Comparison of ENCODE assay signal across 30 cellular contexts in the genomic region with DNA sequence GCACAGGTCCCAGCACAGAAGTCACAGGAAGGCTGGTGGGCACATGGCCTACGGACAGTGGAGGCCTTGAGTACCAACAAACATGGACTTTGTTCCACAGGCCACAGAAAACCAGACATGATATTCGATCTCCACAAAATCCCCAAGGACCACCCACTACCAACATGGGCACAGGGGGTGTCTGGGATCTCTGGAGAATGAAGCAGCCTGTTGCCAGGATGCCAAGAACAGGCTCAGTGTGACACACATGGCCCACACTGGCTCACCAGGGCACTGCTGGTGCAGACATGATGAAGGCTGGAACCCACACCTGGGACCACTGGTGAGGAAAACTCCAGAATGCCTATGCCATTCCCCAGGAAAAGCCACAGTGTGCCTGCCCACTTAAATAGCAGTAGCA.
"Had no signal": no experiment of that assay in that cellular context is flagged by ENCODE, and none has a peak within 500 bp of the region (broad histone marks: within the 10 kb centered on the region; RNA-seq: fewer than 3 reads in every experiment).

No MANE protein-coding gene starts in this region.

- DNase-seq: activated CD4-positive, alpha-beta T cell treated with anti-CD3 and anti-CD28 coated beads for 36 hours; activated CD4-positive, CD25-positive, alpha-beta regulatory T cell; activated CD8-positive, alpha-beta memory T cell treated with anti-CD3 and anti-CD28 coated beads, Interleukin-2, amount 10 ng/mL, durations not matched to agents 7 days and 5 days; activated CD8-positive, alpha-beta T cell treated with anti-CD3 and anti-CD28 coated beads, Interleukin-2, amount 10 ng/mL, durations not matched to agents 7 days and 5 days; activated gamma-delta T cell; activated naive CD4-positive, alpha-beta T cell treated with anti-CD3 and anti-CD28 coated beads, Interleukin-2, amount 10 ng/mL, durations not matched to agents 7 days and 5 days; amygdala; central memory CD4-positive, alpha-beta T cell; esophagus squamous epithelium; foreskin melanocyte; left ventricle myocardium superior; mammary epithelial cell; naive B cell; nephron progenitor cell; retina; sigmoid colon; small intestine; stimulated activated CD4-positive, alpha-beta T cell treated with anti-CD3 and anti-CD28 coated beads, Interleukin-15, amount 100 ng/mL, for 24 hours; stimulated activated CD4-positive, alpha-beta T cell treated with anti-CD3 and anti-CD28 coated beads, Interleukin-2, amount 100 ng/mL, for 24 hours; stimulated activated naive B cell treated with anti-CD40 and anti-IgM and Interleukin-4, amounts not matched to agents 10 μg/mL and 1 μg/mL and 100 μg/mL, for 72 hours; T-helper 1 cell; testis had no signal

- H3K4me3 Mint-ChIP-seq: activated CD4-positive, alpha-beta T cell treated with anti-CD3 and anti-CD28 coated beads for 36 hours; activated CD8-positive, alpha-beta memory T cell treated with anti-CD3 and anti-CD28 coated beads, Interleukin-2, amount 10 ng/mL, durations not matched to agents 7 days and 5 days; activated CD8-positive, alpha-beta T cell treated with anti-CD3 and anti-CD28 coated beads, Interleukin-2, amount 10 ng/mL, durations not matched to agents 7 days and 5 days; activated naive CD4-positive, alpha-beta T cell treated with anti-CD3 and anti-CD28 coated beads, Interleukin-2, amount 10 ng/mL, durations not matched to agents 7 days and 5 days; dendritic cell treated with granulocyte-macrophage colony-stimulating factor and Interleukin-4, amounts not matched to agents 40 ng/mL and 50 ng/mL, for 4 days; mesothelial cell of epicardium; nephron progenitor cell; stimulated activated naive B cell treated with anti-CD40 and anti-IgM and Interleukin-4, amounts not matched to agents 10 μg/mL and 1 μg/mL and 100 μg/mL, for 72 hours; T-helper 2 cell treated with Interferon-gamma antibody and Interleukin-4, amounts not matched to agents 5 μg/mL and 100 μg/mL, for 36 hours had no signal

- H3K4me3 ChIP-seq: esophagus squamous epithelium, ovary, sigmoid colon, testis had no signal

- H3K27me3 ChIP-seq: ovary, sigmoid colon, testis had no signal

- H3K36me3 Mint-ChIP-seq: activated CD8-positive, alpha-beta memory T cell treated with anti-CD3 and anti-CD28 coated beads, Interleukin-2, amount 10 ng/mL, durations not matched to agents 7 days and 5 days; activated naive CD4-positive, alpha-beta T cell treated with anti-CD3 and anti-CD28 coated beads, Interleukin-2, amount 10 ng/mL, durations not matched to agents 7 days and 5 days; naive B cell; stimulated activated naive B cell treated with anti-CD40 and anti-IgM and Interleukin-4, amounts not matched to agents 10 μg/mL and 1 μg/mL and 100 μg/mL, for 72 hours had no signal

- FAIRE-seq: islet of Langerhans, small intestine had no signal

- H3K27ac Mint-ChIP-seq: activated CD4-positive, alpha-beta T cell treated with anti-CD3 and anti-CD28 coated beads for 36 hours; activated CD8-positive, alpha-beta memory T cell treated with anti-CD3 and anti-CD28 coated beads, Interleukin-2, amount 10 ng/mL, durations not matched to agents 7 days and 5 days; activated CD8-positive, alpha-beta T cell treated with anti-CD3 and anti-CD28 coated beads, Interleukin-2, amount 10 ng/mL, durations not matched to agents 7 days and 5 days; activated naive CD4-positive, alpha-beta T cell treated with anti-CD3 and anti-CD28 coated beads, Interleukin-2, amount 10 ng/mL, durations not matched to agents 7 days and 5 days; dendritic cell treated with granulocyte-macrophage colony-stimulating factor and Interleukin-4, amounts not matched to agents 40 ng/mL and 50 ng/mL, for 4 days; mesothelial cell of epicardium; progenitor cell of endocrine pancreas; stimulated activated naive B cell treated with anti-CD40 and anti-IgM and Interleukin-4, amounts not matched to agents 10 μg/mL and 1 μg/mL and 100 μg/mL, for 72 hours; T-helper 2 cell treated with Interferon-gamma antibody and Interleukin-4, amounts not matched to agents 5 μg/mL and 100 μg/mL, for 36 hours had no signal

- H3K9me3 Mint-ChIP-seq: activated naive CD4-positive, alpha-beta T cell treated with anti-CD3 and anti-CD28 coated beads, Interleukin-2, amount 10 ng/mL, durations not matched to agents 7 days and 5 days; dendritic cell treated with granulocyte-macrophage colony-stimulating factor and Interleukin-4, amounts not matched to agents 40 ng/mL and 50 ng/mL, for 4 days; mesothelial cell of epicardium; naive B cell; nephron progenitor cell; T-helper 2 cell treated with Interferon-gamma antibody and Interleukin-4, amounts not matched to agents 5 μg/mL and 100 μg/mL, for 36 hours had no signal

- H3K27ac ChIP-seq: epithelial cell of prostate, esophagus squamous epithelium, neutrophil, ovary, sigmoid colon, testis had no signal

- H3K36me3 ChIP-seq: esophagus squamous epithelium, neutrophil, ovary, sigmoid colon had no signal

- H3K27me3 Mint-ChIP-seq: activated CD8-positive, alpha-beta memory T cell treated with anti-CD3 and anti-CD28 coated beads, Interleukin-2, amount 10 ng/mL, durations not matched to agents 7 days and 5 days; progenitor cell of endocrine pancreas had no signal

- H3K9me3 ChIP-seq: esophagus squamous epithelium, neutrophil, ovary, sigmoid colon, testis had no signal

- H3K4me1 Mint-ChIP-seq: activated CD4-positive, alpha-beta T cell treated with anti-CD3 and anti-CD28 coated beads for 36 hours; activated CD8-positive, alpha-beta memory T cell treated with anti-CD3 and anti-CD28 coated beads, Interleukin-2, amount 10 ng/mL, durations not matched to agents 7 days and 5 days; activated naive CD4-positive, alpha-beta T cell treated with anti-CD3 and anti-CD28 coated beads, Interleukin-2, amount 10 ng/mL, durations not matched to agents 7 days and 5 days had no signal

- ATAC-seq: activated CD4-positive, alpha-beta T cell treated with anti-CD3 and anti-CD28 coated beads for 36 hours; activated CD8-positive, alpha-beta memory T cell treated with anti-CD3 and anti-CD28 coated beads, Interleukin-2, amount 10 ng/mL, durations not matched to agents 7 days and 5 days; activated CD8-positive, alpha-beta T cell treated with anti-CD3 and anti-CD28 coated beads, Interleukin-2, amount 10 ng/mL, durations not matched to agents 7 days and 5 days; left ventricle myocardium superior had no signal
